ENCODE assay signal across 1 cellular context in genomic region chr13:42544246-42544915, GRCh38.
TF ChIP-seq lines count a peak whose summit lies in the region.

No MANE protein-coding gene starts in this region.

TF ChIP-seq in IMR-90, 13 proteins besides CTCF, POLR2A, EP300 and RAD21 (continued from another document):
- TF ChIP-seq RFX5 (IDR thresholded peaks at IDR 0.05; ENCODE audit: low read depth, low read length): no peak
TF ChIP-seq in IMR-90: peak in this region for 1.
